Comparison of ENCODE assay signal across 11 cellular contexts in genomic region chr7:105502173-105502572, GRCh38. TPM values are rescaled to one million over a fixed set of nuclear protein-coding genes. Genes with fewer than 3 reads are reported as not detected.
DNase-seq lines count a peak whose midpoint lies in the region; TF ChIP-seq lines count a peak whose summit lies in the region.
"Had no signal": no experiment of that assay in that cellular context is flagged by ENCODE, and none has a peak within 500 bp of the region (broad histone marks: within the 10 kb centered on the region; RNA-seq: fewer than 3 reads in every experiment).

No MANE protein-coding gene starts in this region.

- H2BK12ac ChIP-seq in H9 (ENCODE audit: insufficient read length, low read depth, low read length), result no peak overlapping the region

- no peaks in the 10 kb centered on the region for H3K79me2 ChIP-seq in H9 (ENCODE audit: insufficient read depth, low read length)
- no peaks in the 10 kb centered on the region for H3K79me2 ChIP-seq in neural progenitor cell (ENCODE audit: low read depth)

- peak overlapping the region in 2 of 3 experiments; percentile 36 to 82; a peak in 2 of 7 replicates for H3K27ac Mint-ChIP-seq in H9
- H3K27ac Mint-ChIP-seq in neural progenitor cell, result no peak overlapping the region
- H3K27ac Mint-ChIP-seq: CD4-positive, alpha-beta T cell; GM23338 had no signal

- no peak overlapping the region for H3K4ac ChIP-seq in H9 (ENCODE audit: low read depth, low read length)

- peaks cover 0 to 4% of the 10 kb centered on the region in 2 experiments; a peak in 3 of 4 replicates for H3K4me1 Mint-ChIP-seq in H9
- no peaks in the 10 kb centered on the region for H3K4me1 Mint-ChIP-seq in neural progenitor cell
- H3K4me1 Mint-ChIP-seq: GM23338 had no signal

- H3K4me3 ChIP-seq in neural progenitor cell (no peak overlapping the region), adrenal gland (no peak overlapping the region)
- H3K4me3 ChIP-seq: GM23338 had no signal

- peaks cover 7% of the 10 kb centered on the region for H3K36me3 ChIP-seq in neural progenitor cell
- peaks cover 0 to 16% of the 10 kb centered on the region in 2 donors for H3K36me3 ChIP-seq in adrenal gland (replicated peaks in 1 of 2)

- no peaks in the 10 kb centered on the region for H3F3A ChIP-seq in neural progenitor cell (ENCODE audit: low read depth)

- H2BK15ac ChIP-seq in H9 (ENCODE audit: low read depth, low read length), result no peak overlapping the region

- peaks cover 46 to 86% (median 61%) of the 10 kb centered on the region in 3 experiments for H3K36me3 Mint-ChIP-seq in H9 (ENCODE audit: insufficient read depth in 1 of 3, low read depth in 3 of 3)
- peaks cover 14% of the 10 kb centered on the region for H3K36me3 Mint-ChIP-seq in neural progenitor cell

- H2BK20ac ChIP-seq in H9 (ENCODE audit: low read depth, low read length, poor library complexity, severe bottlenecking), result no peak overlapping the region

- H2BK120ac ChIP-seq in H9 (ENCODE audit: low read depth, low read length, poor library complexity, severe bottlenecking), result no peak overlapping the region

- H3K27ac ChIP-seq in H9 (ENCODE audit: insufficient read length, low read depth, low read length), result no peak overlapping the region
- peak overlapping the region; percentile 13 for H3K27ac ChIP-seq in neural progenitor cell
- H3K27ac ChIP-seq in adrenal gland, result no peak overlapping the region
- H3K27ac ChIP-seq: C4-2B had no signal

- no peak overlapping the region for H4K91ac ChIP-seq in H9 (ENCODE audit: insufficient read length, low read depth, low read length)

- H3K4me1 ChIP-seq in H9 (ENCODE audit: insufficient read depth, low read length) (no peaks in the 10 kb centered on the region), neural progenitor cell (no peaks in the 10 kb centered on the region), adrenal gland (replicated peaks in 1 of 2) (peaks cover 3 to 4% of the 10 kb centered on the region in 2 donors)

- H3K4me2 ChIP-seq in H9 (ENCODE audit: insufficient read depth, insufficient read length, low read length) (no peak overlapping the region), neural progenitor cell (no peak overlapping the region)
- H3K4me2 ChIP-seq: GM23338 had no signal

- H4K20me1 ChIP-seq in H9 (ENCODE audit: control insufficient read depth, insufficient read depth, insufficient read length) (no peaks in the 10 kb centered on the region), neural progenitor cell (ENCODE audit: low read depth) (no peaks in the 10 kb centered on the region)

- no peak overlapping the region for H3K14ac ChIP-seq in H9 (ENCODE audit: insufficient read depth, low read length)

- TF ChIP-seq CTCF in H9 (conservative IDR thresholded peaks at IDR 0.05), result no peak
- TF ChIP-seq CTCF in neural progenitor cell (IDR thresholded peaks at IDR 0.05), result no peak
- no peak for TF ChIP-seq CTCF in adrenal gland (IDR thresholded peaks at IDR 0.05)

- no peak overlapping the region for H4K5ac ChIP-seq in H9 (ENCODE audit: insufficient read length, low read depth, low read length)

- H3K9ac ChIP-seq in H9 (ENCODE audit: extremely low read depth, insufficient read length, low read length) (no peak overlapping the region), neural progenitor cell (no peak overlapping the region)

- peak overlapping the region in 1 of 2 experiments; percentile 40; a peak in 1 of 5 replicates for H3K4me3 Mint-ChIP-seq in H9
- no peak overlapping the region for H3K4me3 Mint-ChIP-seq in neural progenitor cell
- H3K4me3 Mint-ChIP-seq: CD4-positive, alpha-beta T cell; GM23338 had no signal

- no peaks in the 10 kb centered on the region for H3K9me3 Mint-ChIP-seq in H9
- no peaks in the 10 kb centered on the region for H3K9me3 Mint-ChIP-seq in neural progenitor cell
- H3K9me3 Mint-ChIP-seq: CD4-positive, alpha-beta T cell; GM23338 had no signal

- H3T11ph ChIP-seq in H9 (ENCODE audit: low read length), result no peak overlapping the region

- no peak for DNase-seq in H9
- DNase-seq in NCI-H2029 treated with DMSO at 0.1 percent for 48 hours (lab: John Stamatoyannopoulos, UW), result peak; percentile 51
- no peak for DNase-seq in neural progenitor cell (ENCODE audit: low spot score)
- DNase-seq in islet precursor cell, result no peak
- no peak for DNase-seq in adrenal gland
- no peak for DNase-seq in effector CD8-positive, alpha-beta T cell (lab: John Stamatoyannopoulos, UW)
- DNase-seq: ACHN; Caco-2; CD4-positive, alpha-beta T cell had no signal

- H3K18ac ChIP-seq in H9 (ENCODE audit: insufficient read length, low read depth, low read length), result no peak overlapping the region

- H3K9me3 ChIP-seq in H9 (ENCODE audit: control insufficient read depth, low read depth, low read length) (no peaks in the 10 kb centered on the region), neural progenitor cell (ENCODE audit: low read depth) (no peaks in the 10 kb centered on the region), adrenal gland (replicated peaks in 1 of 3) (no peaks in the 10 kb centered on the region)
- H3K9me3 ChIP-seq: Caco-2 had no signal

- no CpG with 5 or more reads among the region's 9 CpGs for WGBS in H9 (ENCODE audit: extremely low coverage, insufficient read length, low lambda C conversion rate)
- 94 to 97% (median 95%) methylated on average over 7 to 9 of the region's 9 CpGs for WGBS in adrenal gland, 4 donors

- no peaks in the 10 kb centered on the region for H3K27me3 Mint-ChIP-seq in H9 (ENCODE audit: low read depth)
- H3K27me3 Mint-ChIP-seq in neural progenitor cell (ENCODE audit: insufficient read depth, low read depth), result no peaks in the 10 kb centered on the region
- H3K27me3 Mint-ChIP-seq: CD4-positive, alpha-beta T cell had no signal

- intact Hi-C loops in adrenal gland (cut with DNase I), result no loop called here

- no peak overlapping the region for H2AFZ ChIP-seq in H9 (ENCODE audit: low read length)
- H2AFZ ChIP-seq in neural progenitor cell (replicated peaks), result no peak overlapping the region
- H2AFZ ChIP-seq: GM23338 had no signal

- H4K8ac ChIP-seq in H9 (replicated peaks; ENCODE audit: insufficient read length, low read depth, low read length), result no peak overlapping the region

- H2BK5ac ChIP-seq in H9 (ENCODE audit: insufficient read length, low read length), result no peak overlapping the region

- H3K23ac ChIP-seq in H9 (ENCODE audit: insufficient read length, low read depth, low read length), result no peak overlapping the region

- H3K27me3 ChIP-seq in H9 (ENCODE audit: insufficient read depth, low read length) (no peaks in the 10 kb centered on the region), neural progenitor cell (no peaks in the 10 kb centered on the region), adrenal gland (no peaks in the 10 kb centered on the region)

- no peak overlapping the region for H2AK5ac ChIP-seq in H9 (ENCODE audit: insufficient read length, low read length)

- H3K79me1 ChIP-seq in H9 (ENCODE audit: insufficient read depth, low read depth, low read length, poor library complexity, severe bottlenecking), result no peaks in the 10 kb centered on the region

- no peak for TF ChIP-seq POLR2A in adrenal gland (IDR thresholded peaks at IDR 0.05)

- H3K23me2 ChIP-seq in H9 (ENCODE audit: insufficient read length, low read depth, low read length, poor library complexity, severe bottlenecking), result no peaks in the 10 kb centered on the region

- no peak overlapping the region for H3K56ac ChIP-seq in H9 (ENCODE audit: insufficient read length, low read depth, low read length)

RNA-seq across cellular contexts. Expression of gene PUS7, which starts 19.9 kb away (rescaled TPM):
- total RNA-seq in H9 (2021), result 49.7 and 54.3 TPM in 2 replicates
- 28.7 and 39.8 TPM in 2 replicates for total RNA-seq in neural progenitor cell (ENCODE audit: low replicate concordance)
- total RNA-seq in adrenal gland, result 10 to 100 TPM in 1 of 8 donors, 1 to 10 TPM in 7; 3.0 to 11.0 (median 6.0) TPM
- polyA plus RNA-seq in adrenal gland, result 10 to 100 TPM in 1 of 3 donors, 1 to 10 TPM in 2; 2.6 to 14.4 (median 3.5) TPM

RNA-seq across cellular contexts. Expression of gene RINT1, which starts 29.8 kb away (rescaled TPM):
- total RNA-seq in H9 (2021) (20.8 and 21.5 TPM in 2 replicates), neural progenitor cell (ENCODE audit: low replicate concordance) (8.7 and 9.0 TPM in 2 replicates), adrenal gland (10 to 100 TPM in 7 of 8 donors, 1 to 10 TPM in 1; 9.8 to 20.2 (median 14.1) TPM)
- 10 to 100 TPM; 16.6 to 25.8 (median 20.1) TPM for polyA plus RNA-seq in adrenal gland
